Comparison of ENCODE assay signal across 21 cellular contexts in genomic region chr19:8399681-8400188, GRCh38.
"Had no signal": no experiment of that assay in that cellular context is flagged by ENCODE, and none has a peak within 500 bp of the region (broad histone marks: within the 10 kb centered on the region; RNA-seq: fewer than 3 reads in every experiment).

No MANE protein-coding gene starts in this region.

- H3K9me3 ChIP-seq: breast epithelium, colonic mucosa, right lobe of liver, tibial nerve, uterus had no signal

- H3K27ac ChIP-seq: colonic mucosa, epithelial cell of prostate, right lobe of liver, skin epidermis, tibial nerve, uterus had no signal

- ATAC-seq: left colon; natural killer cell treated with Interleukin-12 subunit alpha and Interleukin-12 subunit beta and Interleukin-15 and Interleukin-18, amount 100 ng/mL, for 72 hours; right lobe of liver; stimulated activated effector memory CD8-positive, alpha-beta T cell treated with anti-CD3 and anti-CD28 coated beads, Interleukin-12 subunit alpha, Interleukin-12 subunit beta, amount 100 ng/mL, for 72 hours; stimulated activated naive CD8-positive, alpha-beta T cell treated with anti-CD3 and anti-CD28 coated beads, Interleukin-15, amount 100 ng/mL, for 72 hours had no signal

- H3K27me3 ChIP-seq: breast epithelium, colonic mucosa, dorsolateral prefrontal cortex, right lobe of liver, tibial nerve, uterus had no signal

- H3K4me1 ChIP-seq: colonic mucosa had no signal

- H3K4me3 ChIP-seq: breast epithelium, colonic mucosa, dorsolateral prefrontal cortex, right lobe of liver, skin epidermis, tibial nerve, uterus had no signal

- H2AFZ ChIP-seq: parathyroid adenoma had no signal

- DNase-seq: activated CD4-positive, alpha-beta memory T cell treated with anti-CD3 and anti-CD28 coated beads for 36 hours; activated CD4-positive, alpha-beta T cell treated with anti-CD3 and anti-CD28 coated beads for 48 hours; activated naive CD4-positive, alpha-beta T cell treated with Interleukin-2 at 50 U/mL for 16 hours; activated naive CD8-positive, alpha-beta T cell treated with anti-CD3 and anti-CD28 coated beads for 36 hours; activated T-cell treated with anti-CD3 and anti-CD28 coated beads, Interleukin-2, amount 50 U/mL, for 48 hours; amniotic stem cell; colonic mucosa; endodermal cell; left colon; stimulated activated CD4-positive, alpha-beta T cell treated with anti-CD3 and anti-CD28 coated beads, Interleukin-1b, Interleukin-23, amount 100 ng/mL, for 48 hours; stimulated activated naive CD8-positive, alpha-beta T cell treated with anti-CD3 and anti-CD28 coated beads, Interleukin-15, amount 100 ng/mL, for 72 hours; uterus had no signal

- H3K36me3 ChIP-seq: breast epithelium, uterus had no signal

- H3K9ac ChIP-seq: parathyroid adenoma had no signal
